In genomic region chr1:247294282-247294681, GRCh38 we compare ENCODE assay signal across 26 cellular contexts. TPM values are rescaled to one million over a fixed set of nuclear protein-coding genes. Genes with fewer than 3 reads are reported as not detected.
DNase-seq lines count a peak whose midpoint lies in the region; TF ChIP-seq lines count a peak whose summit lies in the region.
"Had no signal": no experiment of that assay in that cellular context is flagged by ENCODE, and none has a peak within 500 bp of the region (broad histone marks: within the 10 kb centered on the region; RNA-seq: fewer than 3 reads in every experiment).

No MANE protein-coding gene starts in this region.

- H3K4me1 ChIP-seq in fibroblast of lung (ENCODE audit: control insufficient read depth, extremely low read depth, insufficient read depth, low read length) (peaks cover 5% of the 10 kb centered on the region), hepatocyte (ENCODE audit: insufficient read depth) (no peaks in the 10 kb centered on the region)
- H3K4me1 ChIP-seq: heart left ventricle, prostate gland had no signal

- TF ChIP-seq CTCF in RWPE1 (conservative IDR thresholded peaks at IDR 0.05; ENCODE audit: low read depth) (no peak), fibroblast of lung (conservative IDR thresholded peaks at IDR 0.05 in 1 of 2, IDR thresholded peaks at IDR 0.05 in 1 of 2; ENCODE audit: low read depth in 1 of 2, low read length in 2 of 2) (no peak), progenitor cell of endocrine pancreas (IDR thresholded peaks at IDR 0.05; ENCODE audit: unreplicated experiment) (no peak), hepatocyte (IDR thresholded peaks at IDR 0.05; ENCODE audit: poor library complexity) (no peak)

- no peaks in the 10 kb centered on the region for H3K9me2 ChIP-seq in hepatocyte (replicated peaks; ENCODE audit: insufficient read depth)

- H3K27me3 ChIP-seq in fibroblast of lung (ENCODE audit: control insufficient read depth, insufficient read depth, low read length) (no peaks in the 10 kb centered on the region), hepatocyte (no peaks in the 10 kb centered on the region)

- WGBS in hepatocyte (ENCODE audit: low lambda C conversion rate, missing lambda C conversion rate), result 84% methylated on average over 5 of the region's 5 CpGs

- no peak overlapping the region for H3K27ac ChIP-seq in RWPE1
- H3K27ac ChIP-seq in fibroblast of lung (ENCODE audit: insufficient read depth, low read length), result no peak overlapping the region
- H3K27ac ChIP-seq in hepatocyte, result no peak overlapping the region
- H3K27ac ChIP-seq: heart left ventricle, prostate gland had no signal

- H4K20me1 ChIP-seq in fibroblast of lung (ENCODE audit: control insufficient read depth, extremely low read depth, insufficient read depth, low read length), result no peaks in the 10 kb centered on the region
- no peaks in the 10 kb centered on the region for H4K20me1 ChIP-seq in hepatocyte (ENCODE audit: insufficient read depth, poor library complexity, severe bottlenecking)

- H3K79me2 ChIP-seq in fibroblast of lung (ENCODE audit: control insufficient read depth, insufficient read depth, low read length), result no peaks in the 10 kb centered on the region
- H3K79me2 ChIP-seq in hepatocyte, result no peaks in the 10 kb centered on the region

- H3K4me3 Mint-ChIP-seq in progenitor cell of endocrine pancreas (ENCODE audit: low read depth), result no peak overlapping the region
- H3K4me3 Mint-ChIP-seq: activated T-cell treated with anti-CD3 and anti-CD28 coated beads, Interleukin-2, amount 50 U/mL, for 4 hours; CD8-positive, alpha-beta T cell; naive B cell; T-helper 2 cell treated with Interferon-gamma antibody and Interleukin-4, amounts not matched to agents 5 μg/mL and 100 μg/mL, for 36 hours had no signal

- no peak overlapping the region for H3K9ac ChIP-seq in fibroblast of lung (ENCODE audit: insufficient read depth, low read length)

- CTCF ChIA-PET in RWPE1 (lab: Yijun Ruan, JAX), result no interaction called here

- H3K27ac Mint-ChIP-seq in progenitor cell of endocrine pancreas, result no peak overlapping the region
- H3K27ac Mint-ChIP-seq: CD8-positive, alpha-beta T cell; T-helper 2 cell treated with Interferon-gamma antibody and Interleukin-4, amounts not matched to agents 5 μg/mL and 100 μg/mL, for 36 hours had no signal

- H3K4me2 ChIP-seq in fibroblast of lung (ENCODE audit: extremely low read depth, insufficient read depth, low read length), result no peak overlapping the region
- H3K4me2 ChIP-seq in hepatocyte, result no peak overlapping the region

- H3K4me3 ChIP-seq in fibroblast of lung (replicated peaks in 1 of 4; ENCODE audit: control extremely low read depth in 1 of 4, insufficient read depth in 1 of 4, low read depth in 3 of 4, low read length in 4 of 4) (no peak overlapping the region), skeletal muscle cell (ENCODE audit: low read depth, low read length) (no peak overlapping the region), hepatocyte (no peak overlapping the region)
- H3K4me3 ChIP-seq: heart left ventricle, prostate gland had no signal

- DNase-seq in GM03348 (ENCODE audit: low spot score), result peak; percentile 87
- DNase-seq in RWPE1 (ENCODE audit: low spot score), result peak; percentile 29
- DNase-seq in fibroblast of lung (ENCODE audit: low read depth in 2 of 2), result peak; percentile 75 to 93
- DNase-seq in skeletal muscle cell (ENCODE audit: low read depth), result peak; percentile 75
- DNase-seq in NCI-H128 (lab: John Stamatoyannopoulos, UW; ENCODE audit: unreplicated experiment), result no peak
- no peak for DNase-seq in progenitor cell of endocrine pancreas (ENCODE audit: low spot score, unreplicated experiment)
- no peak for DNase-seq in activated CD4-positive, alpha-beta T cell treated with anti-CD3 and anti-CD28 coated beads for 48 hours
- no peak for DNase-seq in hepatocyte (ENCODE audit: low spot score)
- DNase-seq: activated CD4-positive, alpha-beta T cell treated with anti-CD3 and anti-CD28 coated beads, Interleukin-2, amount 50 U/mL, for 1 hour; activated T-cell treated with anti-CD3 and anti-CD28 coated beads, Interleukin-2, amount 50 U/mL, for 4 hours; amniotic stem cell; CD8-positive, alpha-beta T cell; effector memory CD4-positive, alpha-beta T cell; GDM1; heart left ventricle; left colon; MM.1S; naive B cell; NCI-H2029 treated with DMSO at 0.1 percent for 48 hours; NCI-H82; SHP77 treated with DMSO at 0.1 percent for 48 hours; stimulated activated CD8-positive, alpha-beta memory T cell treated with anti-CD3 and anti-CD28 coated beads, Interleukin-4, amount 100 ng/mL, for 48 hours; trophoblast cell had no signal

- H3K27me3 Mint-ChIP-seq in progenitor cell of endocrine pancreas, result peaks cover 5% of the 10 kb centered on the region
- H3K27me3 Mint-ChIP-seq: naive B cell had no signal

- H3K36me3 Mint-ChIP-seq in progenitor cell of endocrine pancreas (ENCODE audit: insufficient read depth), result peaks cover 8% of the 10 kb centered on the region

- no peaks in the 10 kb centered on the region for H3K36me3 ChIP-seq in fibroblast of lung (ENCODE audit: control insufficient read depth, insufficient read depth, low read length)
- no peaks in the 10 kb centered on the region for H3K36me3 ChIP-seq in hepatocyte (replicated peaks; ENCODE audit: insufficient read depth, low read depth)
- H3K36me3 ChIP-seq: prostate gland had no signal

- H2AFZ ChIP-seq in fibroblast of lung (ENCODE audit: low read length) (no peak overlapping the region), hepatocyte (no peak overlapping the region)

- POLR2A ChIA-PET in RWPE1 (lab: Yijun Ruan, JAX; ENCODE audit: low non-redundant PET), result no interaction called here

- no peaks in the 10 kb centered on the region for H3K9me3 ChIP-seq in fibroblast of lung (ENCODE audit: control insufficient read depth, insufficient read depth, low read depth, low read length)
- H3K9me3 ChIP-seq in hepatocyte (ENCODE audit: low read depth), result no peaks in the 10 kb centered on the region
- H3K9me3 ChIP-seq: heart left ventricle, prostate gland had no signal

- peaks cover 6% of the 10 kb centered on the region for H3K4me1 Mint-ChIP-seq in progenitor cell of endocrine pancreas (ENCODE audit: low read depth)
- H3K4me1 Mint-ChIP-seq: naive B cell had no signal

- peaks cover 3% of the 10 kb centered on the region for H3K9me3 Mint-ChIP-seq in progenitor cell of endocrine pancreas (ENCODE audit: low read depth)
- H3K9me3 Mint-ChIP-seq: CD8-positive, alpha-beta T cell had no signal

RNA-seq across cellular contexts. Expression of gene ZNF496, which starts 37.4 kb away (rescaled TPM):
- total RNA-seq in fibroblast of lung (17.7 and 20.0 TPM in 2 replicates), progenitor cell of endocrine pancreas (56.0 and 59.5 TPM in 2 replicates), hepatocyte (16.5 and 19.4 TPM in 2 replicates)
- polyA plus RNA-seq in fibroblast of lung (10.0 and 10.6 TPM in 2 replicates), hepatocyte (10.5 and 13.2 TPM in 2 replicates)
- polyA plus RNA-seq in fibroblast of lung (2012), result 13.0 and 14.2 TPM in 2 replicates
- 23.0 and 25.8 TPM in 2 replicates for polyA minus RNA-seq in fibroblast of lung (ENCODE audit: low replicate concordance)

RNA-seq across cellular contexts. Expression of gene VN1R5, which starts 38.4 kb away (rescaled TPM):
- total RNA-seq in fibroblast of lung (not detected in 2 replicates), progenitor cell of endocrine pancreas (not detected in 2 replicates), hepatocyte (not detected in 2 replicates)
- polyA plus RNA-seq in fibroblast of lung (not detected in 2 replicates), hepatocyte (not detected in 2 replicates)
- not detected in 2 replicates for polyA plus RNA-seq in fibroblast of lung (2012)
- not detected in 2 replicates for polyA minus RNA-seq in fibroblast of lung (ENCODE audit: low replicate concordance)
- total RNA-seq: activated T-cell treated with anti-CD3 and anti-CD28 coated beads, Interleukin-2, amount 50 U/mL, for 4 hours; CD8-positive, alpha-beta T cell; H4; heart left ventricle; left colon had no signal
- polyA plus RNA-seq: heart left ventricle had no signal

Comparison
In these comparisons a context has a peak if more than half of its experiments do, and no peak if none do; other contexts are left out.
1. DNase-seq: peak in GM03348 (single experiment), RWPE1 (single experiment), fibroblast of lung (2 of 2) and skeletal muscle cell (single experiment); none in NCI-H128 (single experiment), progenitor cell of endocrine pancreas (single experiment), activated CD4-positive, alpha-beta T cell treated with anti-CD3 and anti-CD28 coated beads for 48 hours (single experiment) and hepatocyte (single experiment).